ENCODE assay signal across 23 cellular contexts in genomic region chr12:67546718-67547117, GRCh38.
"Had no signal": no experiment of that assay in that cellular context is flagged by ENCODE, and none has a peak within 500 bp of the region (broad histone marks: within the 10 kb centered on the region; RNA-seq: fewer than 3 reads in every experiment).

No MANE protein-coding gene starts in this region.

- H3K27ac ChIP-seq: dorsolateral prefrontal cortex, heart left ventricle, left ventricle myocardium inferior, lower lobe of right lung, parathyroid adenoma, psoas muscle, right lobe of liver, spleen, testis, tibial nerve had no signal

- H3K9me3 ChIP-seq: lower lobe of right lung, testis had no signal

- H3K4me1 ChIP-seq: heart left ventricle, left ventricle myocardium inferior, lower lobe of right lung, psoas muscle, right lobe of liver, testis, tibial nerve had no signal

- H3K27me3 ChIP-seq: dorsolateral prefrontal cortex, heart left ventricle, right lobe of liver, spleen, testis, tibial nerve had no signal

- H3K4me3 ChIP-seq: dorsolateral prefrontal cortex, heart left ventricle, left ventricle myocardium inferior, lower lobe of right lung, psoas muscle, right lobe of liver, spleen, testis, tibial nerve had no signal

- DNase-seq: cortex of kidney; dorsolateral prefrontal cortex; effector CD8-positive, alpha-beta T cell; heart left ventricle; hippocampal formation; kidney glomerular epithelial cell; left ventricle myocardium inferior; lower lobe of right lung; psoas muscle; retina; right lobe of liver; spleen; stimulated activated CD4-positive, alpha-beta T cell treated with anti-CD3 and anti-CD28 coated beads, Interleukin-15, amount 100 ng/mL, for 24 hours; stimulated activated CD4-positive, alpha-beta T cell treated with anti-CD3 and anti-CD28 coated beads, Interleukin-1b, Interleukin-23, amount 100 ng/mL, for 48 hours; stimulated activated CD4-positive, alpha-beta T cell treated with anti-CD3 and anti-CD28 coated beads, Interleukin-4, amount 100 ng/mL, for 24 hours; testis had no signal

- H3K36me3 ChIP-seq: heart left ventricle, left ventricle myocardium inferior, lower lobe of right lung, right lobe of liver, spleen, tibial nerve had no signal

- ATAC-seq: esophagus mucosa; heart left ventricle; lower lobe of right lung; natural killer cell treated with Interleukin-12 subunit alpha and Interleukin-12 subunit beta and Interleukin-15 and Interleukin-18, amount 100 ng/mL, for 72 hours; psoas muscle; right lobe of liver; stimulated activated memory B cell treated with anti-CD40 and anti-IgM and Interleukin-4, amounts not matched to agents 10 μg/mL and 1 μg/mL and 100 μg/mL, for 72 hours had no signal

- FAIRE-seq: endometrium, frontal cortex had no signal
